In the genomic region with DNA sequence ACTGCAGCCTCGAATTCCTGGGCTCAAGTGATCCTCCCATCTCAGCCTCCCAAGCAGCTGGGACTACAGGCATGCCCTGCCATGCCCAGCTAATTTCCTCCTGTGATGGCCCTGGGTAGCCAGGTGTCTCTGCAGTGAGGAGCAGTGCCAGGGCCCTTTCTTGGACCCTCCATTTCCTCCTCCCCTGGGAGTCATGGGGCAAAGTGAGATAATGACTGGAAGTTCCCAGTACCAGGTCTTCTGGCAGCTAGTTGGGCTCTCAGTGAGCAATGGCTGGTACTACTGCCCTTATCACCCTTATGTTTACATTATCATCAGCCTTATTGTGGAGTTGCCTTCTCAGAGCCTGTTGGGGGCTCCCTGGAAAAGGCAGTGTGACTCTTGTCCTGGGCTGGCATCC, we compare ENCODE assay signal across 2 cellular contexts.
A peak's percentile ranks its signal among the peaks of the same experiment; 100 is the strongest.
TF ChIP-seq lines count a peak whose summit lies in the region.

No MANE protein-coding gene starts in this region.

TF ChIP-seq in HepG2, 621 proteins besides CTCF, POLR2A, EP300 and RAD21:
- TF ChIP-seq, protein P1, sequence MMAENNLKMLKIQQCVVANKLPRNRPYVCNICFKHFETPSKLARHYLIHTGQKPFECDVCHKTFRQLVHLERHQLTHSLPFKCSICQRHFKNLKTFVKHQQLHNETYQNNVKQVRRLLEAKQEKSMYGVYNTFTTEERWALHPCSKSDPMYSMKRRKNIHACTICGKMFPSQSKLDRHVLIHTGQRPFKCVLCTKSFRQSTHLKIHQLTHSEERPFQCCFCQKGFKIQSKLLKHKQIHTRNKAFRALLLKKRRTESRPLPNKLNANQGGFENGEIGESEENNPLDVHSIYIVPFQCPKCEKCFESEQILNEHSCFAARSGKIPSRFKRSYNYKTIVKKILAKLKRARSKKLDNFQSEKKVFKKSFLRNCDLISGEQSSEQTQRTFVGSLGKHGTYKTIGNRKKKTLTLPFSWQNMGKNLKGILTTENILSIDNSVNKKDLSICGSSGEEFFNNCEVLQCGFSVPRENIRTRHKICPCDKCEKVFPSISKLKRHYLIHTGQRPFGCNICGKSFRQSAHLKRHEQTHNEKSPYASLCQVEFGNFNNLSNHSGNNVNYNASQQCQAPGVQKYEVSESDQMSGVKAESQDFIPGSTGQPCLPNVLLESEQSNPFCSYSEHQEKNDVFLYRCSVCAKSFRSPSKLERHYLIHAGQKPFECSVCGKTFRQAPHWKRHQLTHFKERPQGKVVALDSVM (CRISPR knock-in tag; IDR thresholded peaks at IDR 0.05), result peak; percentile 38; the same call in 1 of the 2 replicates
- no peak for TF ChIP-seq ZNF160 (CRISPR knock-in tag; IDR thresholded peaks at IDR 0.05)

TF ChIP-seq in WTC11, 78 proteins besides CTCF, POLR2A, EP300 and RAD21:
- TF ChIP-seq, protein P2, sequence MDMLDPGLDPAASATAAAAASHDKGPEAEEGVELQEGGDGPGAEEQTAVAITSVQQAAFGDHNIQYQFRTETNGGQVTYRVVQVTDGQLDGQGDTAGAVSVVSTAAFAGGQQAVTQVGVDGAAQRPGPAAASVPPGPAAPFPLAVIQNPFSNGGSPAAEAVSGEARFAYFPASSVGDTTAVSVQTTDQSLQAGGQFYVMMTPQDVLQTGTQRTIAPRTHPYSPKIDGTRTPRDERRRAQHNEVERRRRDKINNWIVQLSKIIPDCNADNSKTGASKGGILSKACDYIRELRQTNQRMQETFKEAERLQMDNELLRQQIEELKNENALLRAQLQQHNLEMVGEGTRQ (CRISPR knock-in tag; IDR thresholded peaks at IDR 0.05), result no peak
- no peak for TF ChIP-seq ZNF317 (CRISPR knock-in tag; IDR thresholded peaks at IDR 0.05; ENCODE audit: borderline replicate concordance, low read depth)
- TF ChIP-seq FOXJ3 (CRISPR knock-in tag; IDR thresholded peaks at IDR 0.05; ENCODE audit: borderline replicate concordance), result no peak
- TF ChIP-seq, protein P3, sequence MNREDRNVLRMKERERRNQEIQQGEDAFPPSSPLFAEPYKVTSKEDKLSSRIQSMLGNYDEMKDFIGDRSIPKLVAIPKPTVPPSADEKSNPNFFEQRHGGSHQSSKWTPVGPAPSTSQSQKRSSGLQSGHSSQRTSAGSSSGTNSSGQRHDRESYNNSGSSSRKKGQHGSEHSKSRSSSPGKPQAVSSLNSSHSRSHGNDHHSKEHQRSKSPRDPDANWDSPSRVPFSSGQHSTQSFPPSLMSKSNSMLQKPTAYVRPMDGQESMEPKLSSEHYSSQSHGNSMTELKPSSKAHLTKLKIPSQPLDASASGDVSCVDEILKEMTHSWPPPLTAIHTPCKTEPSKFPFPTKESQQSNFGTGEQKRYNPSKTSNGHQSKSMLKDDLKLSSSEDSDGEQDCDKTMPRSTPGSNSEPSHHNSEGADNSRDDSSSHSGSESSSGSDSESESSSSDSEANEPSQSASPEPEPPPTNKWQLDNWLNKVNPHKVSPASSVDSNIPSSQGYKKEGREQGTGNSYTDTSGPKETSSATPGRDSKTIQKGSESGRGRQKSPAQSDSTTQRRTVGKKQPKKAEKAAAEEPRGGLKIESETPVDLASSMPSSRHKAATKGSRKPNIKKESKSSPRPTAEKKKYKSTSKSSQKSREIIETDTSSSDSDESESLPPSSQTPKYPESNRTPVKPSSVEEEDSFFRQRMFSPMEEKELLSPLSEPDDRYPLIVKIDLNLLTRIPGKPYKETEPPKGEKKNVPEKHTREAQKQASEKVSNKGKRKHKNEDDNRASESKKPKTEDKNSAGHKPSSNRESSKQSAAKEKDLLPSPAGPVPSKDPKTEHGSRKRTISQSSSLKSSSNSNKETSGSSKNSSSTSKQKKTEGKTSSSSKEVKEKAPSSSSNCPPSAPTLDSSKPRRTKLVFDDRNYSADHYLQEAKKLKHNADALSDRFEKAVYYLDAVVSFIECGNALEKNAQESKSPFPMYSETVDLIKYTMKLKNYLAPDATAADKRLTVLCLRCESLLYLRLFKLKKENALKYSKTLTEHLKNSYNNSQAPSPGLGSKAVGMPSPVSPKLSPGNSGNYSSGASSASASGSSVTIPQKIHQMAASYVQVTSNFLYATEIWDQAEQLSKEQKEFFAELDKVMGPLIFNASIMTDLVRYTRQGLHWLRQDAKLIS (CRISPR knock-in tag; IDR thresholded peaks at IDR 0.05; ENCODE audit: borderline replicate concordance), result no peak
TF ChIP-seq in WTC11: peak in this region for 0.
